In genomic region chr22:19972251-19972650, GRCh38 we compare ENCODE assay signal across 25 cellular contexts.
"Had no signal": no experiment of that assay in that cellular context is flagged by ENCODE, and none has a peak within 500 bp of the region (broad histone marks: within the 10 kb centered on the region; RNA-seq: fewer than 3 reads in every experiment).

No MANE protein-coding gene starts in this region.

- ATAC-seq: activated CD8-positive, alpha-beta memory T cell treated with anti-CD3 and anti-CD28 coated beads, Interleukin-2, amount 10 ng/mL, durations not matched to agents 7 days and 5 days; left colon had no signal

- H3K4me3 ChIP-seq: heart left ventricle, lung, prostate gland, spleen, tibial nerve, vagina had no signal

- H3K27ac Mint-ChIP-seq: activated B cell treated with CpG ODN at 0.5 μM for 24 hours; activated CD8-positive, alpha-beta memory T cell treated with anti-CD3 and anti-CD28 coated beads, Interleukin-2, amount 10 ng/mL, durations not matched to agents 7 days and 5 days; activated naive CD8-positive, alpha-beta T cell treated with anti-CD3 and anti-CD28 coated beads, Interleukin-2, amount 10 ng/mL, durations not matched to agents 7 days and 5 days; activated T-helper 2 cell treated with anti-CD3 and anti-CD28 coated beads, Interferon-gamma antibody, Interleukin-2, Interleukin-4, amounts not matched to agents 10 μg/mL and 5 μg/mL and 100 μg/mL, durations not matched to agents 14 hours and 24 hours and 36 hours; endodermal cell; naive B cell; stimulated activated naive CD8-positive, alpha-beta T cell treated with anti-CD3 and anti-CD28 coated beads, Interleukin-15, amount 100 ng/mL, for 72 hours; T-cell had no signal

- H3K27ac ChIP-seq: epithelial cell of prostate, prostate gland, vagina had no signal

- H3K36me3 Mint-ChIP-seq: naive B cell had no signal

- H3K9me3 ChIP-seq: heart left ventricle, prostate gland, spleen, tibial nerve, vagina had no signal

- H3K27me3 ChIP-seq: heart left ventricle, spleen, tibial nerve, vagina had no signal

- DNase-seq: activated B cell treated with CpG ODN at 0.5 μM for 24 hours; activated CD4-positive, alpha-beta T cell treated with anti-CD3 and anti-CD28 coated beads for 4 hours; activated CD4-positive, alpha-beta T cell treated with anti-CD3 and anti-CD28 coated beads, Interleukin-2, amount 50 U/mL, for 48 hours; activated CD8-positive, alpha-beta memory T cell treated with anti-CD3 and anti-CD28 coated beads, Interleukin-2, amount 10 ng/mL, durations not matched to agents 7 days and 5 days; activated naive CD4-positive, alpha-beta T cell treated with Interleukin-2 at 50 U/mL for 16 hours; activated naive CD8-positive, alpha-beta T cell treated with anti-CD3 and anti-CD28 coated beads, Interleukin-2, amount 10 ng/mL, durations not matched to agents 7 days and 5 days; activated T-cell treated with anti-CD3 and anti-CD28 coated beads for 4 hours; amniotic stem cell; cortex of kidney; endodermal cell; heart left ventricle; islet precursor cell; left colon; naive B cell; spleen; stimulated activated CD4-positive, alpha-beta T cell treated with anti-CD3 and anti-CD28 coated beads, Interleukin-4, amount 100 ng/mL, for 1 hour; stimulated activated naive CD8-positive, alpha-beta T cell treated with anti-CD3 and anti-CD28 coated beads, Interleukin-15, amount 100 ng/mL, for 72 hours; T-cell; T-helper 9 cell had no signal

- H3K9me3 Mint-ChIP-seq: activated B cell treated with CpG ODN at 0.5 μM for 24 hours; activated naive CD8-positive, alpha-beta T cell treated with anti-CD3 and anti-CD28 coated beads, Interleukin-2, amount 10 ng/mL, durations not matched to agents 7 days and 5 days; activated T-helper 2 cell treated with anti-CD3 and anti-CD28 coated beads, Interferon-gamma antibody, Interleukin-2, Interleukin-4, amounts not matched to agents 10 μg/mL and 5 μg/mL and 100 μg/mL, durations not matched to agents 14 hours and 24 hours and 36 hours; endodermal cell; stimulated activated naive CD8-positive, alpha-beta T cell treated with anti-CD3 and anti-CD28 coated beads, Interleukin-15, amount 100 ng/mL, for 72 hours; T-cell had no signal

- H3K4me1 ChIP-seq: prostate gland had no signal

- H3K4me3 Mint-ChIP-seq: activated B cell treated with CpG ODN at 0.5 μM for 24 hours; activated CD8-positive, alpha-beta memory T cell treated with anti-CD3 and anti-CD28 coated beads, Interleukin-2, amount 10 ng/mL, durations not matched to agents 7 days and 5 days; activated naive CD8-positive, alpha-beta T cell treated with anti-CD3 and anti-CD28 coated beads, Interleukin-2, amount 10 ng/mL, durations not matched to agents 7 days and 5 days; endodermal cell; naive B cell; stimulated activated naive CD8-positive, alpha-beta T cell treated with anti-CD3 and anti-CD28 coated beads, Interleukin-15, amount 100 ng/mL, for 72 hours; T-cell had no signal

- H3K27me3 Mint-ChIP-seq: activated B cell treated with CpG ODN at 0.5 μM for 24 hours; activated CD8-positive, alpha-beta memory T cell treated with anti-CD3 and anti-CD28 coated beads, Interleukin-2, amount 10 ng/mL, durations not matched to agents 7 days and 5 days; activated naive CD8-positive, alpha-beta T cell treated with anti-CD3 and anti-CD28 coated beads, Interleukin-2, amount 10 ng/mL, durations not matched to agents 7 days and 5 days; stimulated activated naive CD8-positive, alpha-beta T cell treated with anti-CD3 and anti-CD28 coated beads, Interleukin-15, amount 100 ng/mL, for 72 hours; T-cell had no signal
